In the genomic region with DNA sequence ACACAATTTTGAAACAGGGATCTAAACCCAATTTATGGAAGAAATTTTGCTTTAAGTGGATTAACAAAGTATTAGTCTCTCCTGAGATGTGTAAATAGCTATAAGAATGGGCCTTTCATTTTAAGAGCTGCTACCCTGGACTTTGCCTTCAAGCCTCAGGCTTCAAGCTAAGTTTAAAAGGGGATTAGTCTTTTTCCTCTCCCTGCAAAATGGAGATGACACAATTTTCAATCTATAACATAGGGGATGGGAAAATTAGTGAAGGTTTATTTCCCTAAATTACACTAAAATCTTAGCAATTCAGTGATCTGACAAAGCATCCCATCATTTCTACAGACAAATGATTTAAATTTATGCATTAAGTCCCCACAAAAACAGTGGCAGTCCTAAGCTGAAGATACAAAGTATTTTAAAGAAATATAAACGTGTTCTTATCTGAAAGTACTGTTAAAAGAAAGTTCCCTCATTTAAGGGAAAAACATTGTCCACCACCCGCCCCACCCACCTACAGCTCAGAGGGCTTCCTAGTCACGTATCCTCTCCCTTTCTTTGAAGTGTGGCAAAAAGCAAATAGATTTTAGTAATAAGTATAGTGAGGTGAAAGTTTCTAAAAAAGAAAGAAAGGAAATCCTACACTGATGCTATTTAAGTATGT, we compare ENCODE assay signal across 10 cellular contexts. TPM values are rescaled to one million over a fixed set of nuclear protein-coding genes. Genes with fewer than 3 reads are reported as not detected.
A peak's percentile ranks its signal among the peaks of the same experiment; 100 is the strongest.
DNase-seq lines count a peak whose midpoint lies in the region; ATAC-seq and TF ChIP-seq lines count a peak whose summit lies in the region.
"Had no signal": no experiment of that assay in that cellular context is flagged by ENCODE, and none has a peak within 500 bp of the region (broad histone marks: within the 10 kb centered on the region; RNA-seq: fewer than 3 reads in every experiment).

No MANE protein-coding gene starts in this region.

- no peak overlapping the region for H3K4me3 ChIP-seq in skeletal muscle tissue (ENCODE audit: low read length in 3 of 3)
- no peak overlapping the region for H3K4me3 ChIP-seq in dorsolateral prefrontal cortex
- H3K4me3 ChIP-seq: Peyer's patch had no signal

- H3K4me1 ChIP-seq in skeletal muscle tissue (ENCODE audit: control insufficient read depth in 3 of 3, insufficient read depth in 3 of 3, low read length in 3 of 3): peaks cover 19 to 55% (median 32%) of the 10 kb centered on the region in 3 donors

- H3K36me3 ChIP-seq in skeletal muscle tissue (ENCODE audit: control insufficient read depth in 3 of 3, insufficient read depth in 3 of 3, low read length in 3 of 3): no peaks in the 10 kb centered on the region
- H3K36me3 ChIP-seq: Peyer's patch had no signal

- peaks cover 66% of the 10 kb centered on the region for H3K4me1 Mint-ChIP-seq in activated CD8-positive, alpha-beta T cell treated with anti-CD3 and anti-CD28 coated beads, Interleukin-2, amount 10 ng/mL, durations not matched to agents 7 days and 5 days (ENCODE audit: low read depth)

- no peaks in the 10 kb centered on the region for H3K9me3 ChIP-seq in skeletal muscle tissue (ENCODE audit: control insufficient read depth in 3 of 3, low read length in 3 of 3)
- H3K9me3 ChIP-seq: Peyer's patch had no signal

- H3K27ac ChIP-seq in skeletal muscle tissue (ENCODE audit: low read depth, low read length) (peak overlapping the region; percentile 28), dorsolateral prefrontal cortex (no peak overlapping the region)
- H3K27ac ChIP-seq: Peyer's patch had no signal

- no peaks in the 10 kb centered on the region for H3K27me3 Mint-ChIP-seq in activated CD8-positive, alpha-beta T cell treated with anti-CD3 and anti-CD28 coated beads, Interleukin-2, amount 10 ng/mL, durations not matched to agents 7 days and 5 days (ENCODE audit: low read depth)

- no peaks in the 10 kb centered on the region for H3K9me3 Mint-ChIP-seq in activated CD8-positive, alpha-beta T cell treated with anti-CD3 and anti-CD28 coated beads, Interleukin-2, amount 10 ng/mL, durations not matched to agents 7 days and 5 days (ENCODE audit: insufficient read depth)

- H3K4me3 Mint-ChIP-seq in activated CD8-positive, alpha-beta T cell treated with anti-CD3 and anti-CD28 coated beads, Interleukin-2, amount 10 ng/mL, durations not matched to agents 7 days and 5 days: peak overlapping the region; percentile 47

- H3K27ac Mint-ChIP-seq in activated CD8-positive, alpha-beta T cell treated with anti-CD3 and anti-CD28 coated beads, Interleukin-2, amount 10 ng/mL, durations not matched to agents 7 days and 5 days: peak overlapping the region; percentile 76

- DNase-seq in activated CD4-positive, CD25-positive, alpha-beta regulatory T cell (lab: John Stamatoyannopoulos, UW): no peak
- peak; percentile 36 for DNase-seq in activated CD8-positive, alpha-beta T cell treated with anti-CD3 and anti-CD28 coated beads, Interleukin-2, amount 10 ng/mL, durations not matched to agents 7 days and 5 days
- DNase-seq in dorsolateral prefrontal cortex: no peak
- no peak for DNase-seq in NCI-H1694 treated with DMSO at 0.1 percent for 48 hours (lab: John Stamatoyannopoulos, UW)
- no peak for DNase-seq in HEK293T (ENCODE audit: extremely low spot score)
- DNase-seq: aorta, Peyer's patch had no signal

- ATAC-seq in activated CD4-positive, CD25-positive, alpha-beta regulatory T cell treated with anti-CD3 and anti-CD28 coated beads, Interleukin-2, amount 50 U/mL, for 24 hours: peak; percentile 55 to 71
- ATAC-seq in HG03045 (IDR thresholded peaks at IDR 0.05; ENCODE audit: unreplicated experiment): peak; percentile 69
- ATAC-seq in activated CD8-positive, alpha-beta T cell treated with anti-CD3 and anti-CD28 coated beads, Interleukin-2, amount 10 ng/mL, durations not matched to agents 7 days and 5 days: peak; percentile 87

- H3K27me3 ChIP-seq in skeletal muscle tissue (ENCODE audit: control insufficient read depth in 3 of 3, insufficient read depth in 3 of 3, low read length in 3 of 3) (no peaks in the 10 kb centered on the region), dorsolateral prefrontal cortex (no peaks in the 10 kb centered on the region)
- H3K27me3 ChIP-seq: Peyer's patch had no signal

- peaks cover 18% of the 10 kb centered on the region for H3K36me3 Mint-ChIP-seq in activated CD8-positive, alpha-beta T cell treated with anti-CD3 and anti-CD28 coated beads, Interleukin-2, amount 10 ng/mL, durations not matched to agents 7 days and 5 days (ENCODE audit: low read depth)

- H3K9ac ChIP-seq in skeletal muscle tissue (ENCODE audit: low read depth in 1 of 3, low read length in 3 of 3): peak overlapping the region in 1 of 3 donors; percentile 39

- intact Hi-C loops in dorsolateral prefrontal cortex (cut with DNase I): no loop called here

- POLR2A ChIA-PET in activated CD8-positive, alpha-beta T cell treated with anti-CD3 and anti-CD28 coated beads, Interleukin-2, amount 10 ng/mL, durations not matched to agents 7 days and 5 days (lab: Charles Lee): no interaction called here
- POLR2A ChIA-PET in HEK293T (lab: Yijun Ruan, JAX): no interaction called here

- TF ChIP-seq CTCF in dorsolateral prefrontal cortex (IDR thresholded peaks at IDR 0.05 in 54 of 56, conservative IDR thresholded peaks at IDR 0.05 in 2 of 56; ENCODE audit: low read depth in 1 of 56, partially characterized antibody in 56 of 56): no peak

- CTCF ChIA-PET in activated CD8-positive, alpha-beta T cell treated with anti-CD3 and anti-CD28 coated beads, Interleukin-2, amount 10 ng/mL, durations not matched to agents 7 days and 5 days (lab: Charles Lee): interaction anchor here (0.7 to 2.9 kb wide), 12 partner anchors 8 to 326 kb away, joined by 3 to 12 read pairs (median 5); partner anchors contain the start of gene ARHGAP18
- CTCF ChIA-PET in HEK293T (lab: Yijun Ruan, JAX): interaction anchor here (1.3 kb wide), 1 partner anchor 98 kb away, joined by 5 read pairs; no protein-coding TSS in a partner anchor

TF ChIP-seq in HEK293T, 16 proteins besides CTCF, POLR2A, EP300 and RAD21:
- no peak for TF ChIP-seq FOXA1 (IDR thresholded peaks at IDR 0.05)
- no peak for TF ChIP-seq FOXM1 (IDR thresholded peaks at IDR 0.05; ENCODE audit: borderline replicate concordance)
- TF ChIP-seq TARDBP (IDR thresholded peaks at IDR 0.05): no peak
- no peak for TF ChIP-seq SP1 (IDR thresholded peaks at IDR 0.05)
- TF ChIP-seq, protein P1, sequence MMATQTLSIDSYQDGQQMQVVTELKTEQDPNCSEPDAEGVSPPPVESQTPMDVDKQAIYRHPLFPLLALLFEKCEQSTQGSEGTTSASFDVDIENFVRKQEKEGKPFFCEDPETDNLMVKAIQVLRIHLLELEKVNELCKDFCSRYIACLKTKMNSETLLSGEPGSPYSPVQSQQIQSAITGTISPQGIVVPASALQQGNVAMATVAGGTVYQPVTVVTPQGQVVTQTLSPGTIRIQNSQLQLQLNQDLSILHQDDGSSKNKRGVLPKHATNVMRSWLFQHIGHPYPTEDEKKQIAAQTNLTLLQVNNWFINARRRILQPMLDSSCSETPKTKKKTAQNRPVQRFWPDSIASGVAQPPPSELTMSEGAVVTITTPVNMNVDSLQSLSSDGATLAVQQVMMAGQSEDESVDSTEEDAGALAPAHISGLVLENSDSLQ (IDR thresholded peaks at IDR 0.05): no peak
- no peak for TF ChIP-seq FOXK2 (IDR thresholded peaks at IDR 0.05)
- no peak for TF ChIP-seq ZNF384 (IDR thresholded peaks at IDR 0.05)
- TF ChIP-seq NFRKB (IDR thresholded peaks at IDR 0.05): no peak
- no peak for TF ChIP-seq L3MBTL2 (conservative IDR thresholded peaks at IDR 0.05)
- no peak for TF ChIP-seq ELF4 (IDR thresholded peaks at IDR 0.05)
- TF ChIP-seq SUZ12 (IDR thresholded peaks at IDR 0.05): no peak
- no peak for TF ChIP-seq LEF1 (IDR thresholded peaks at IDR 0.05; ENCODE audit: borderline replicate concordance)
- no peak for TF ChIP-seq BHLHE40 (IDR thresholded peaks at IDR 0.05; ENCODE audit: borderline replicate concordance)
- TF ChIP-seq ARNT (IDR thresholded peaks at IDR 0.05): no peak
- no peak for TF ChIP-seq CTBP1 (IDR thresholded peaks at IDR 0.05; ENCODE audit: borderline replicate concordance)

RNA-seq across cellular contexts. Expression of gene ARHGAP18, which starts 14.5 kb away (rescaled TPM):
- total RNA-seq in activated CD8-positive, alpha-beta T cell treated with anti-CD3 and anti-CD28 coated beads, Interleukin-2, amount 10 ng/mL, durations not matched to agents 7 days and 5 days: 10 to 100 TPM; 11.9 to 12.1 TPM
- total RNA-seq in skeletal muscle tissue (12.5 TPM), dorsolateral prefrontal cortex (1 to 10 TPM; 1.8 to 7.6 (median 4.1) TPM)
